ENCODE assay signal across 32 cellular contexts in the genomic region with DNA sequence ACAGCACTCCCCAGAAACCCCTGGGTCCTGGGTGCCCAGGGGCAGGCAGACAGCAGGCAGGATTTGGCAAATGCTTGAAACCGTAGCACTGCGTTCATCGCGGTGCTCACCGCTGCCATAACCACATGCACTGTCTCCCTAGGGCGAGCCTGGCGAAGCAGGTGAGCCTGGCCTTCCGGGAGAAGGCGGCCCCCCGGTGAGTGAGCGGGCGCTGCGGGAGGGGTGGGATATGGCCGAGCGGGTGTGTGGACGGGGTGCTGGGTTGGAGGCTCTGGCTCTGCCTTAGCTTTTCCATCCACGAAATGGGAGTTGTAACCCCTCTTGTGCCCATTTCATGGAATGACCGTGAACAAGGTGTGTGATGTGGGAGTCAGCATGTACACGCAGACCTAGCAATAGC.
"Had no signal": no experiment of that assay in that cellular context is flagged by ENCODE, and none has a peak within 500 bp of the region (broad histone marks: within the 10 kb centered on the region; RNA-seq: fewer than 3 reads in every experiment).

No MANE protein-coding gene starts in this region.

- DNase-seq: activated B cell treated with CpG ODN at 0.5 μM for 24 hours; activated CD4-positive, alpha-beta memory T cell treated with anti-CD3 and anti-CD28 coated beads for 36 hours; activated CD4-positive, alpha-beta T cell treated with anti-CD3 and anti-CD28 coated beads for 4 hours; activated CD4-positive, alpha-beta T cell treated with anti-CD3 and anti-CD28 coated beads, Interleukin-2, amount 50 U/mL, for 1 hour; activated CD4-positive, CD25-positive, alpha-beta regulatory T cell treated with anti-CD3 and anti-CD28 coated beads, Interleukin-2, amount 50 U/mL, for 72 hours; activated CD8-positive, alpha-beta memory T cell treated with anti-CD3 and anti-CD28 coated beads, Interleukin-2, amount 50 U/mL, for 4 hours; activated naive CD4-positive, alpha-beta T cell treated with anti-CD3 and anti-CD28 coated beads, Interleukin-2, amount 10 ng/mL, durations not matched to agents 7 days and 5 days; activated naive CD8-positive, alpha-beta T cell treated with anti-CD3 and anti-CD28 coated beads, Interleukin-2, amount 50 U/mL, for 24 hours; activated T-cell treated with anti-CD3 and anti-CD28 coated beads for 4 hours; activated T-cell treated with anti-CD3 and anti-CD28 coated beads, Interleukin-2, amount 50 U/mL, for 4 hours; anterior cingulate cortex; brain microvascular endothelial cell; central memory CD4-positive, alpha-beta T cell; Kasumi-1; KG1; MG63; MV-4-11; NCI-H1092; NCI-H1436 treated with DMSO at 0.1 percent for 48 hours; NCI-H1694 treated with DMSO at 0.1 percent for 48 hours; NCI-H2029; NCI-H345; NCI-H524 treated with DMSO at 0.1 percent for 48 hours; OCI-M1; Right ventricle myocardium superior; SW 1271; T-helper 1 cell; T-helper 2 cell; T-helper 9 cell had no signal

- H3K4me3 Mint-ChIP-seq: activated B cell treated with CpG ODN at 0.5 μM for 24 hours; activated CD4-positive, alpha-beta memory T cell treated with anti-CD3 and anti-CD28 coated beads for 36 hours; activated naive CD4-positive, alpha-beta T cell treated with anti-CD3 and anti-CD28 coated beads, Interleukin-2, amount 10 ng/mL, durations not matched to agents 7 days and 5 days; activated naive CD8-positive, alpha-beta T cell; activated naive CD8-positive, alpha-beta T cell treated with anti-CD3 and anti-CD28 coated beads, Interleukin-2, amount 50 U/mL, for 24 hours; activated T-cell treated with anti-CD3 and anti-CD28 coated beads, Interleukin-2, amount 50 U/mL, for 4 hours; activated T-helper 1 cell treated with anti-CD3 and anti-CD28 coated beads, Interleukin-12 subunit alpha, Interleukin-12 subunit beta, Interleukin-2, Interleukin-4 antibody, amounts not matched to agents 30 ng/mL and 10 ng/mL and 1 ng/mL, durations not matched to agents 14 hours and 24 hours and 36 hours had no signal

- H3K27me3 ChIP-seq: brain microvascular endothelial cell, MG63 had no signal

- H3K36me3 Mint-ChIP-seq: activated CD4-positive, alpha-beta memory T cell treated with anti-CD3 and anti-CD28 coated beads for 36 hours; activated naive CD4-positive, alpha-beta T cell treated with anti-CD3 and anti-CD28 coated beads, Interleukin-2, amount 10 ng/mL, durations not matched to agents 7 days and 5 days; activated naive CD8-positive, alpha-beta T cell had no signal

- H3K27me3 Mint-ChIP-seq: activated B cell treated with CpG ODN at 0.5 μM for 24 hours; activated CD4-positive, alpha-beta memory T cell treated with anti-CD3 and anti-CD28 coated beads for 36 hours; activated naive CD4-positive, alpha-beta T cell treated with anti-CD3 and anti-CD28 coated beads, Interleukin-2, amount 10 ng/mL, durations not matched to agents 7 days and 5 days; activated naive CD8-positive, alpha-beta T cell; activated naive CD8-positive, alpha-beta T cell treated with anti-CD3 and anti-CD28 coated beads, Interleukin-2, amount 50 U/mL, for 24 hours had no signal

- H3K27ac Mint-ChIP-seq: activated B cell treated with CpG ODN at 0.5 μM for 24 hours; activated CD4-positive, alpha-beta memory T cell treated with anti-CD3 and anti-CD28 coated beads for 36 hours; activated naive CD4-positive, alpha-beta T cell treated with anti-CD3 and anti-CD28 coated beads, Interleukin-2, amount 10 ng/mL, durations not matched to agents 7 days and 5 days; activated naive CD8-positive, alpha-beta T cell; activated naive CD8-positive, alpha-beta T cell treated with anti-CD3 and anti-CD28 coated beads, Interleukin-2, amount 50 U/mL, for 24 hours; activated T-helper 1 cell treated with anti-CD3 and anti-CD28 coated beads, Interleukin-12 subunit alpha, Interleukin-12 subunit beta, Interleukin-2, Interleukin-4 antibody, amounts not matched to agents 30 ng/mL and 10 ng/mL and 1 ng/mL, durations not matched to agents 14 hours and 24 hours and 36 hours had no signal

- H3K4me1 Mint-ChIP-seq: activated B cell treated with CpG ODN at 0.5 μM for 24 hours; activated naive CD4-positive, alpha-beta T cell treated with anti-CD3 and anti-CD28 coated beads, Interleukin-2, amount 10 ng/mL, durations not matched to agents 7 days and 5 days; activated naive CD8-positive, alpha-beta T cell treated with anti-CD3 and anti-CD28 coated beads, Interleukin-2, amount 50 U/mL, for 24 hours had no signal

- H3K27ac ChIP-seq: brain microvascular endothelial cell, VCaP had no signal

- H3K4me3 ChIP-seq: MG63 had no signal

- H3K9me3 Mint-ChIP-seq: activated B cell treated with CpG ODN at 0.5 μM for 24 hours; activated CD4-positive, alpha-beta memory T cell treated with anti-CD3 and anti-CD28 coated beads for 36 hours; activated naive CD4-positive, alpha-beta T cell treated with anti-CD3 and anti-CD28 coated beads, Interleukin-2, amount 10 ng/mL, durations not matched to agents 7 days and 5 days; activated naive CD8-positive, alpha-beta T cell treated with anti-CD3 and anti-CD28 coated beads, Interleukin-2, amount 50 U/mL, for 24 hours; activated T-cell treated with anti-CD3 and anti-CD28 coated beads, Interleukin-2, amount 50 U/mL, for 4 hours; activated T-helper 1 cell treated with anti-CD3 and anti-CD28 coated beads, Interleukin-12 subunit alpha, Interleukin-12 subunit beta, Interleukin-2, Interleukin-4 antibody, amounts not matched to agents 30 ng/mL and 10 ng/mL and 1 ng/mL, durations not matched to agents 14 hours and 24 hours and 36 hours had no signal

- H3K9me3 ChIP-seq: MG63 had no signal
